8 cellular contexts compared by ENCODE assay signal in genomic region chr18:34122724-34123334, GRCh38.
DNase-seq lines count a peak whose midpoint lies in the region; ATAC-seq and TF ChIP-seq lines count a peak whose summit lies in the region.

No MANE protein-coding gene starts in this region.

- no peak overlapping the region for H3K4me3 Mint-ChIP-seq in natural killer cell
- H3K4me3 Mint-ChIP-seq in natural killer cell treated with Interleukin-12 subunit alpha and Interleukin-12 subunit beta and Interleukin-15 and Interleukin-18, amount 100 ng/mL, for 72 hours = no peak overlapping the region

- no peaks in the 10 kb centered on the region for H3K79me2 ChIP-seq in OCI-LY7 (ENCODE audit: insufficient read depth, low read depth, low read length)

- peak in 1 of 3 donors; percentile 51 for ATAC-seq in natural killer cell
- ATAC-seq in natural killer cell treated with Interleukin-12 subunit alpha and Interleukin-12 subunit beta and Interleukin-15 and Interleukin-18, amount 100 ng/mL, for 72 hours = no peak

- POLR2A ChIA-PET in OCI-LY7 (lab: Charles Lee) = interaction anchor here (0.6 to 1.3 kb wide), 4 partner anchors 9 to 319 kb away, joined by 3 to 5 read pairs (median 3); no protein-coding TSS in a partner anchor

- H3K4me1 ChIP-seq in OCI-LY7 (ENCODE audit: insufficient read depth, low read length, poor library complexity, severe bottlenecking) = peaks cover 13% of the 10 kb centered on the region

- H3K27ac ChIP-seq in OCI-LY7 (ENCODE audit: low read depth, low read length, poor library complexity, severe bottlenecking) = no peak overlapping the region

- H3K9me3 ChIP-seq in OCI-LY7 (ENCODE audit: low read length) = no peaks in the 10 kb centered on the region

- no peaks in the 10 kb centered on the region for H3K36me3 Mint-ChIP-seq in natural killer cell
- no peaks in the 10 kb centered on the region for H3K36me3 Mint-ChIP-seq in natural killer cell treated with Interleukin-12 subunit alpha and Interleukin-12 subunit beta and Interleukin-15 and Interleukin-18, amount 100 ng/mL, for 72 hours

- H4K20me1 ChIP-seq in OCI-LY7 (ENCODE audit: insufficient read depth, low read length) = no peaks in the 10 kb centered on the region

- intact Hi-C loops in natural killer cell (cut with micrococcal nuclease) = loop anchor here (5.0 kb wide), 1 partner anchor 664 kb away; no protein-coding TSS in a partner anchor
- intact Hi-C loops in OCI-LY7 (cut with micrococcal nuclease; ENCODE audit: unreplicated experiment) = loop anchor here (2.0 to 10.0 kb wide), 2 partner anchors 202 to 284 kb away; no protein-coding TSS in a partner anchor

- CTCF ChIA-PET in OCI-LY7 (lab: Charles Lee; ENCODE audit: unreplicated experiment) = interaction anchor here (0.6 kb wide), 1 partner anchor 178 kb away, joined by 3 read pairs; no protein-coding TSS in a partner anchor

- H3K36me3 ChIP-seq in OCI-LY7 (ENCODE audit: insufficient read depth, low read length) = no peaks in the 10 kb centered on the region

- no peaks in the 10 kb centered on the region for H3K9me3 Mint-ChIP-seq in natural killer cell
- no peaks in the 10 kb centered on the region for H3K9me3 Mint-ChIP-seq in natural killer cell treated with Interleukin-12 subunit alpha and Interleukin-12 subunit beta and Interleukin-15 and Interleukin-18, amount 100 ng/mL, for 72 hours

- H3K9me2 ChIP-seq in OCI-LY7 (ENCODE audit: insufficient read depth, low read length) = no peaks in the 10 kb centered on the region

- H3K4me3 ChIP-seq in OCI-LY7 (ENCODE audit: low read depth, low read length, poor library complexity, severe bottlenecking) = no peak overlapping the region

- H3K4me2 ChIP-seq in OCI-LY7 (ENCODE audit: low read length) = no peak overlapping the region

- H3K27ac Mint-ChIP-seq in natural killer cell = no peak overlapping the region
- H3K27ac Mint-ChIP-seq in natural killer cell treated with Interleukin-12 subunit alpha and Interleukin-12 subunit beta and Interleukin-15 and Interleukin-18, amount 100 ng/mL, for 72 hours = no peak overlapping the region

- BruUV-seq in OCI-LY7 (replicated peaks; lab: Mats Ljungman, UMichigan) = no TSS peak

- H3K4me1 Mint-ChIP-seq in natural killer cell = no peaks in the 10 kb centered on the region
- H3K4me1 Mint-ChIP-seq in natural killer cell treated with Interleukin-12 subunit alpha and Interleukin-12 subunit beta and Interleukin-15 and Interleukin-18, amount 100 ng/mL, for 72 hours (ENCODE audit: low read depth in 2 of 2) = no peaks in the 10 kb centered on the region

- DNase-seq in natural killer cell (no peak), H4 (ENCODE audit: low spot score) (peak; percentile 54), Kasumi-1 (lab: John Stamatoyannopoulos, UW) (peak; percentile 67 to 85), OCI-LY7 (ENCODE audit: low spot score) (peak; percentile 68), dermis blood vessel endothelial cell (peak; percentile 75), middle frontal gyrus (ENCODE audit: extremely low spot score, low spot score) (peak; percentile 72), HK-2 (ENCODE audit: unreplicated experiment) (no peak)
- no peak for DNase-seq in natural killer cell treated with Interleukin-12 subunit alpha and Interleukin-12 subunit beta and Interleukin-15 and Interleukin-18, amount 100 ng/mL, for 72 hours (ENCODE audit: low spot score)

- peak; percentile 48 for TF ChIP-seq CTCF in natural killer cell (IDR thresholded peaks at IDR 0.05)
- TF ChIP-seq CTCF in OCI-LY7 (conservative IDR thresholded peaks at IDR 0.05; ENCODE audit: low read length) = peak; percentile 87

- 0 out of 2 replicates have a peak overlapping the region, but pooled peaks have one; percentile 85 for H2AFZ ChIP-seq in OCI-LY7 (ENCODE audit: low read length)

- no peaks in the 10 kb centered on the region for H3K27me3 Mint-ChIP-seq in natural killer cell (ENCODE audit: low read depth in 2 of 2)
- no peaks in the 10 kb centered on the region for H3K27me3 Mint-ChIP-seq in natural killer cell treated with Interleukin-12 subunit alpha and Interleukin-12 subunit beta and Interleukin-15 and Interleukin-18, amount 100 ng/mL, for 72 hours

Comparison
In these comparisons a context has a peak if more than half of its experiments do, and no peak if none do; other contexts are left out.
1. DNase-seq: peak in H4 (single experiment), Kasumi-1 (2 of 2), OCI-LY7 (single experiment), dermis blood vessel endothelial cell (single experiment) and middle frontal gyrus (single experiment); none in natural killer cell (single experiment), natural killer cell treated with Interleukin-12 subunit alpha and Interleukin-12 subunit beta and Interleukin-15 and Interleukin-18, amount 100 ng/mL, for 72 hours (single experiment) and HK-2 (single experiment).